Comparison of ENCODE assay signal across 8 cellular contexts in genomic region chr20:40689100-40689942, GRCh38. TPM values are rescaled to one million over a fixed set of nuclear protein-coding genes. Genes with fewer than 3 reads are reported as not detected.
DNase-seq lines count a peak whose midpoint lies in the region; ATAC-seq and TF ChIP-seq lines count a peak whose summit lies in the region.

MAFB (minus strand) TSS chr20:40689236; CDS start chr20:40688850, 386 bp downstream.

- H3K4me3 Mint-ChIP-seq in activated T-helper 1 cell treated with anti-CD3 and anti-CD28 coated beads, Interleukin-12 subunit alpha, Interleukin-12 subunit beta, Interleukin-2, Interleukin-4 antibody, amounts not matched to agents 30 ng/mL and 10 ng/mL and 1 ng/mL, durations not matched to agents 14 hours and 24 hours and 36 hours: peak within 1 kb of the TSS; percentile 66
- H3K4me3 Mint-ChIP-seq in natural killer cell: peak within 1 kb of the TSS; percentile 85

- peaks cover 79% of the 10 kb centered on the region for H3K27me3 Mint-ChIP-seq in activated T-helper 1 cell treated with anti-CD3 and anti-CD28 coated beads, Interleukin-12 subunit alpha, Interleukin-12 subunit beta, Interleukin-2, Interleukin-4 antibody, amounts not matched to agents 30 ng/mL and 10 ng/mL and 1 ng/mL, durations not matched to agents 14 hours and 24 hours and 36 hours (ENCODE audit: insufficient read depth)
- H3K27me3 Mint-ChIP-seq in natural killer cell (ENCODE audit: low read depth in 2 of 2): peaks cover 53 to 57% of the 10 kb centered on the region in 2 donors

- peak; percentile 74 to 83 (median 75) for ATAC-seq in natural killer cell

- TF ChIP-seq CTCF in HFF-Myc (IDR thresholded peaks at IDR 0.05; ENCODE audit: low read depth, low read length, missing control alignments) (no peak), fibroblast of villous mesenchyme (IDR thresholded peaks at IDR 0.05; ENCODE audit: insufficient read depth, low read depth, low read length) (no peak), natural killer cell (IDR thresholded peaks at IDR 0.05) (no peak)

- H3K36me3 Mint-ChIP-seq in activated T-helper 1 cell treated with anti-CD3 and anti-CD28 coated beads, Interleukin-12 subunit alpha, Interleukin-12 subunit beta, Interleukin-2, Interleukin-4 antibody, amounts not matched to agents 30 ng/mL and 10 ng/mL and 1 ng/mL, durations not matched to agents 14 hours and 24 hours and 36 hours (ENCODE audit: low read depth): no peaks in the 10 kb centered on the region
- H3K36me3 Mint-ChIP-seq in natural killer cell: no peaks in the 10 kb centered on the region

- peak within 1 kb of the TSS; percentile 14; the same call in 1 of the 2 replicates for H3K4me3 ChIP-seq in GM08714 (ENCODE audit: low read length)
- H3K4me3 ChIP-seq in HFF-Myc (replicated peaks; ENCODE audit: low read depth, low read length): peak within 1 kb of the TSS; percentile 40
- peak within 1 kb of the TSS; percentile 60 for H3K4me3 ChIP-seq in fibroblast of villous mesenchyme (ENCODE audit: low read depth, low read length)

- DNase-seq in HFF-Myc (ENCODE audit: extremely low read depth, low read depth) (no peak), NCI-H2196 treated with DMSO at 0.1 percent for 48 hours (lab: John Stamatoyannopoulos, UW; ENCODE audit: unreplicated experiment) (peak; percentile 44), fibroblast of villous mesenchyme (ENCODE audit: low read depth) (peak; percentile 87), natural killer cell (peak; percentile 44), superior temporal gyrus (ENCODE audit: extremely low spot score) (peak; percentile 95)
- peak; percentile 13 for DNase-seq in activated T-helper 1 cell treated with anti-CD3 and anti-CD28 coated beads, Interleukin-12 subunit alpha, Interleukin-12 subunit beta, Interleukin-2, Interleukin-4 antibody, amounts not matched to agents 30 ng/mL and 10 ng/mL and 1 ng/mL, durations not matched to agents 14 hours and 24 hours and 36 hours (ENCODE audit: low spot score)
- DNase-seq in activated CD4-positive, CD25-positive, alpha-beta regulatory T cell (lab: John Stamatoyannopoulos, UW): no peak

- no peaks in the 10 kb centered on the region for H3K4me1 Mint-ChIP-seq in activated T-helper 1 cell treated with anti-CD3 and anti-CD28 coated beads, Interleukin-12 subunit alpha, Interleukin-12 subunit beta, Interleukin-2, Interleukin-4 antibody, amounts not matched to agents 30 ng/mL and 10 ng/mL and 1 ng/mL, durations not matched to agents 14 hours and 24 hours and 36 hours (ENCODE audit: low read depth)
- H3K4me1 Mint-ChIP-seq in natural killer cell: peaks cover 0 to 25% of the 10 kb centered on the region in 2 donors

- peak within 1 kb of the TSS; percentile 70 for H3K27ac Mint-ChIP-seq in activated T-helper 1 cell treated with anti-CD3 and anti-CD28 coated beads, Interleukin-12 subunit alpha, Interleukin-12 subunit beta, Interleukin-2, Interleukin-4 antibody, amounts not matched to agents 30 ng/mL and 10 ng/mL and 1 ng/mL, durations not matched to agents 14 hours and 24 hours and 36 hours
- H3K27ac Mint-ChIP-seq in natural killer cell: peak within 1 kb of the TSS in 1 of 2 donors; percentile 47

- intact Hi-C loops in activated T-helper 1 cell treated with anti-CD3 and anti-CD28 coated beads, Interleukin-12 subunit alpha, Interleukin-12 subunit beta, Interleukin-2, Interleukin-4 antibody, amounts not matched to agents 30 ng/mL and 10 ng/mL and 1 ng/mL, durations not matched to agents 14 hours and 24 hours and 36 hours (cut with micrococcal nuclease): loop anchor here (10.0 kb wide), 1 partner anchor 805 kb away; no protein-coding TSS in a partner anchor
- intact Hi-C loops in natural killer cell (cut with micrococcal nuclease): no loop called here

- no peaks in the 10 kb centered on the region for H3K9me3 Mint-ChIP-seq in activated T-helper 1 cell treated with anti-CD3 and anti-CD28 coated beads, Interleukin-12 subunit alpha, Interleukin-12 subunit beta, Interleukin-2, Interleukin-4 antibody, amounts not matched to agents 30 ng/mL and 10 ng/mL and 1 ng/mL, durations not matched to agents 14 hours and 24 hours and 36 hours
- no peaks in the 10 kb centered on the region for H3K9me3 Mint-ChIP-seq in natural killer cell

RNA-seq across cellular contexts. Expression of gene MAFB, which starts in this region (rescaled TPM):
- total RNA-seq in activated T-helper 1 cell treated with anti-CD3 and anti-CD28 coated beads, Interleukin-12 subunit alpha, Interleukin-12 subunit beta, Interleukin-2, Interleukin-4 antibody, amounts not matched to agents 30 ng/mL and 10 ng/mL and 1 ng/mL, durations not matched to agents 14 hours and 24 hours and 36 hours: 2.0 and 2.3 TPM in 2 replicates
- total RNA-seq in fibroblast of villous mesenchyme (0.43 and 0.64 TPM in 2 replicates), natural killer cell (10 to 100 TPM; 10.3 to 38.9 (median 19.7) TPM)

Comparison
In these comparisons a context has a peak if more than half of its experiments do, and no peak if none do; other contexts are left out.
1. Peak in DNase-seq and H3K4me3 ChIP-seq in fibroblast of villous mesenchyme; RNA of the gene not detected or under 1 TPM.
2. DNase-seq: peak in NCI-H2196 treated with DMSO at 0.1 percent for 48 hours (single experiment), activated T-helper 1 cell treated with anti-CD3 and anti-CD28 coated beads, Interleukin-12 subunit alpha, Interleukin-12 subunit beta, Interleukin-2, Interleukin-4 antibody, amounts not matched to agents 30 ng/mL and 10 ng/mL and 1 ng/mL, durations not matched to agents 14 hours and 24 hours and 36 hours (single experiment), natural killer cell (single experiment) and superior temporal gyrus (single experiment); none in HFF-Myc (single experiment) and activated CD4-positive, CD25-positive, alpha-beta regulatory T cell (0 of 4).
3. Peak in every context shown above with its lines, with median percentiles within 50 percentile points of each other: H3K4me3 ChIP-seq.